ENCODE assay signal across 8 cellular contexts in the genomic region with DNA sequence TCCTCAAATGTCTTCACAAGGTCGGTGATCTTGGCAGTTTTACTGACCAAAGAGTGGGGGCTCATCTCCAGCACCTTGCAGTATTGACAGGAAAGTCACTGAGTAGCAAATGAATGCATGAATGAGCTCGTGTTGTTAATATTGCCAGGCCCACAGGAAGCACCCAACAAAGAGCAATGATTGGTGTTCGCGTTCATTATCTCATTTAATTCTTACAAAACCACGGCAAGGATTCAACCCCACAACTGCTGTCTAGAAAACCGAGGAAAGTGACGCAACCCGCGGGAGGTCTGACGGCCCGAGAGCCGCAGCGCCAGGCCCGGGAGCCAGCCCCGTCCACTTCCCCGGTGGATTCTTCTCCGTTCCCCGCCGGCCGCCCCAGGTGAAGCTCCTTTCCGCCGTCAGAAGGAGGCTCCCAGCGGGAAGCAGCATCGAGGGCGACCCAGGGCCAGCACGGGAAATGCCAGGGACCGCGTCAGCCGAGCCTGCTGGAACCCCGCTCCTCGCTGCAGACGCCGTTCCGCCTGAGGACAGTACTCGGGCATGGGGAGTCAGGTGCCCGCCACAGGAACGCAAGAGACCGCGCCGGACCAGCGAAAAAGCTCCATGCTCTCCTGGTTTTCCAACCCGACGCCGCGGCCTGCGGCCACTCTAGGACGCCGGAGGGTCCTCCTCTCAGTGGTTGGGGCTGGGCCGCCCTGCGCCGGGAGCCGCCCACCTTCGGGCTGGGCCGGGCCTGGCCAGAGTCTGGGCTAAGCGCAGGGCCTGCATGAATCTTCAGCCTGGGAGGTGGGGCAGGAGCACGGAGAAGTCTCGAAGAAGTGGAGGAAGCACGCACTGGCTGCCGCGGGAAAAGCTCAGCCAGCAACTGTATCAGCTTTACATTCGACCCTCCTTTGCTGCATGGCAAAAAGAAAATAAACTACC. TPM values are rescaled to one million over a fixed set of nuclear protein-coding genes. Genes with fewer than 3 reads are reported as not detected.
DNase-seq lines count a peak whose midpoint lies in the region; ATAC-seq, FAIRE-seq and TF ChIP-seq lines count a peak whose summit lies in the region.

No MANE protein-coding gene starts in this region.

- FAIRE-seq in endothelial cell of umbilical vein (lab: Jason Lieb, UNC), result peak; percentile 82

- peak; percentile 67 for ATAC-seq in GM21360 (IDR thresholded peaks at IDR 0.05; ENCODE audit: unreplicated experiment)
- ATAC-seq in stimulated activated memory B cell treated with anti-CD40 and anti-IgM and Interleukin-4, amounts not matched to agents 10 μg/mL and 1 μg/mL and 100 μg/mL, for 72 hours, result peak; percentile 94

- TF ChIP-seq POLR2A in endothelial cell of umbilical vein (IDR thresholded peaks at IDR 0.05; ENCODE audit: low read depth, low read length), result peak; percentile 92

- CTCF ChIA-PET in endothelial cell of umbilical vein (lab: Charles Lee), result interaction anchor here (0.7 to 2.5 kb wide), 12 partner anchors 8 to 739 kb away, joined by 3 to 13 read pairs (median 4); no protein-coding TSS in a partner anchor

- H3K36me3 ChIP-seq in endothelial cell of umbilical vein (ENCODE audit: control insufficient read depth in 2 of 2, extremely low read depth in 1 of 2, insufficient read depth in 2 of 2, low read length in 2 of 2) (no peaks in the 10 kb centered on the region), mesodermal cell (ENCODE audit: control insufficient read depth, insufficient read depth, low read length) (no peaks in the 10 kb centered on the region)

- no peaks in the 10 kb centered on the region for H4K20me1 ChIP-seq in endothelial cell of umbilical vein (replicated peaks; ENCODE audit: control insufficient read depth, extremely low read depth, insufficient read depth, low read length)

- 2 to 4% methylated on average over 49 to 55 of the region's 61 CpGs for WGBS in mesodermal cell (ENCODE audit: insufficient coverage in 2 of 2), 2 experiments

- TF ChIP-seq CTCF in endothelial cell of umbilical vein (IDR thresholded peaks at IDR 0.05; ENCODE audit: extremely low read depth in 1 of 2, insufficient read depth in 1 of 2, low read depth in 1 of 2, low read length in 2 of 2), result no peak

- H3K9me1 ChIP-seq in endothelial cell of umbilical vein (replicated peaks; ENCODE audit: control insufficient read depth, extremely low read depth, insufficient read depth, low read length), result no peaks in the 10 kb centered on the region

- H3K9ac ChIP-seq in endothelial cell of umbilical vein (replicated peaks; ENCODE audit: extremely low read depth, insufficient read depth, low read length), result peak overlapping the region; percentile 82

- no peaks in the 10 kb centered on the region for H3K9me3 Mint-ChIP-seq in stimulated activated memory B cell treated with anti-CD40 and anti-IgM and Interleukin-4, amounts not matched to agents 10 μg/mL and 1 μg/mL and 100 μg/mL, for 72 hours

- H3K4me1 ChIP-seq in endothelial cell of umbilical vein (ENCODE audit: control insufficient read depth, extremely low read depth, insufficient read depth, low read length), result peaks cover 23% of the 10 kb centered on the region
- peaks cover 5% of the 10 kb centered on the region for H3K4me1 ChIP-seq in mesodermal cell (ENCODE audit: control insufficient read depth, insufficient read depth, low read length, poor library complexity, severe bottlenecking)

- H3K4me2 ChIP-seq in endothelial cell of umbilical vein (ENCODE audit: insufficient read depth, low read length), result peak overlapping the region; percentile 85

- POLR2A ChIA-PET in endothelial cell of umbilical vein (lab: Charles Lee), result interaction anchor here (0.7 to 2.0 kb wide), 6 partner anchors 20 to 378 kb away, joined by 3 to 17 read pairs (median 3); a partner anchor contains a TSS

- BruUV-seq in endothelial cell of umbilical vein (replicated peaks; lab: Mats Ljungman, UMichigan), result TSS peak; percentile 89

- peak overlapping the region; percentile 97 for H3K27ac Mint-ChIP-seq in stimulated activated memory B cell treated with anti-CD40 and anti-IgM and Interleukin-4, amounts not matched to agents 10 μg/mL and 1 μg/mL and 100 μg/mL, for 72 hours

- peak overlapping the region; percentile 80 for H3K4me3 Mint-ChIP-seq in stimulated activated memory B cell treated with anti-CD40 and anti-IgM and Interleukin-4, amounts not matched to agents 10 μg/mL and 1 μg/mL and 100 μg/mL, for 72 hours

- H3K27me3 ChIP-seq in endothelial cell of umbilical vein (ENCODE audit: control insufficient read depth in 2 of 2, insufficient read depth in 2 of 2, low read length in 2 of 2), result no peaks in the 10 kb centered on the region

- intact Hi-C loops in endothelial cell of umbilical vein (cut with micrococcal nuclease), result loop anchor here (1.0 to 2.0 kb wide), 4 partner anchors 20 to 682 kb away; no protein-coding TSS in a partner anchor

- DNase-seq in D341Med (ENCODE audit: low spot score) (peak; percentile 95), HPDE6-E6E7 (ENCODE audit: extremely low spot score) (peak; percentile 94), NOMO-1 treated with dmso at 0.1 percent for 144 hours (lab: John Stamatoyannopoulos, UW; ENCODE audit: unreplicated experiment) (peak; percentile 80), activated T-cell treated with anti-CD3 and anti-CD28 coated beads for 4 hours (peak; percentile 8), endothelial cell of umbilical vein (ENCODE audit: low read depth, low spot score) (peak; percentile 92)

- peaks cover 41% of the 10 kb centered on the region for H3K4me1 Mint-ChIP-seq in stimulated activated memory B cell treated with anti-CD40 and anti-IgM and Interleukin-4, amounts not matched to agents 10 μg/mL and 1 μg/mL and 100 μg/mL, for 72 hours

- dilution Hi-C loops in endothelial cell of umbilical vein (cut with MboI; ENCODE audit: extremely low pct_ligation_motif_present, low sequenced_read_pairs), result no loop called here

- H3K9me3 ChIP-seq in endothelial cell of umbilical vein (replicated peaks; ENCODE audit: control insufficient read depth, insufficient read depth, low read length) (no peaks in the 10 kb centered on the region), mesodermal cell (ENCODE audit: control insufficient read depth, low read length) (no peaks in the 10 kb centered on the region)

- no peaks in the 10 kb centered on the region for H3K27me3 Mint-ChIP-seq in stimulated activated memory B cell treated with anti-CD40 and anti-IgM and Interleukin-4, amounts not matched to agents 10 μg/mL and 1 μg/mL and 100 μg/mL, for 72 hours

- H3K36me3 Mint-ChIP-seq in stimulated activated memory B cell treated with anti-CD40 and anti-IgM and Interleukin-4, amounts not matched to agents 10 μg/mL and 1 μg/mL and 100 μg/mL, for 72 hours, result no peaks in the 10 kb centered on the region

- peak overlapping the region; percentile 97 for H2AFZ ChIP-seq in endothelial cell of umbilical vein (ENCODE audit: low read depth, low read length)

- H3K27ac ChIP-seq in endothelial cell of umbilical vein (ENCODE audit: insufficient read depth, low read depth, low read length), result peak overlapping the region; percentile 68
- H3K27ac ChIP-seq in mesodermal cell (ENCODE audit: low read depth, low read length, severe bottlenecking), result peak overlapping the region; percentile 86

- H3K79me2 ChIP-seq in endothelial cell of umbilical vein (ENCODE audit: control insufficient read depth, insufficient read depth, low read length), result no peaks in the 10 kb centered on the region

- peak overlapping the region; percentile 54 to 84 (median 71) for H3K4me3 ChIP-seq in endothelial cell of umbilical vein (replicated peaks in 1 of 3; ENCODE audit: insufficient read depth in 1 of 3, low read depth in 1 of 3, low read length in 3 of 3)
- peak overlapping the region; percentile 59 for H3K4me3 ChIP-seq in mesodermal cell (ENCODE audit: extremely low read depth, insufficient read depth, low read length, poor library complexity, severe bottlenecking)

TF ChIP-seq in endothelial cell of umbilical vein, 7 proteins besides CTCF, POLR2A, EP300 and RAD21:
- TF ChIP-seq JUN (IDR thresholded peaks at IDR 0.05; ENCODE audit: borderline replicate concordance, insufficient read depth, insufficient read length, low read depth) (no peak), POLR2AphosphoS5 (IDR thresholded peaks at IDR 0.05; ENCODE audit: insufficient read depth, low read depth, low read length) (peak; percentile 89), FOS (IDR thresholded peaks at IDR 0.05; ENCODE audit: borderline replicate concordance, insufficient read depth, low read length) (no peak), GATA2 (IDR thresholded peaks at IDR 0.05; ENCODE audit: insufficient read depth, insufficient read length, low read depth, low read length) (no peak), MYC (IDR thresholded peaks at IDR 0.05; ENCODE audit: low read depth, low read length) (no peak), EZH2 (IDR thresholded peaks at IDR 0.05; ENCODE audit: borderline replicate concordance, low read depth, low read length, severe bottlenecking) (no peak)
- TF ChIP-seq, protein P1, sequence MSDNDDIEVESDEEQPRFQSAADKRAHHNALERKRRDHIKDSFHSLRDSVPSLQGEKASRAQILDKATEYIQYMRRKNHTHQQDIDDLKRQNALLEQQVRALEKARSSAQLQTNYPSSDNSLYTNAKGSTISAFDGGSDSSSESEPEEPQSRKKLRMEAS (IDR thresholded peaks at IDR 0.05; ENCODE audit: insufficient read depth, insufficient read length), result peak; percentile 39

RNA-seq across cellular contexts. Expression of a gene that starts 19.8 kb away (rescaled TPM):
- 22.8 and 27.5 TPM in 2 replicates for total RNA-seq in endothelial cell of umbilical vein
- polyA plus RNA-seq in endothelial cell of umbilical vein, result 1.7 and 2.3 TPM in 2 replicates
- 2.6 and 2.7 TPM in 2 replicates for polyA plus RNA-seq in endothelial cell of umbilical vein (2011; cell fraction: cytosol; rRNA removed)
- polyA plus RNA-seq in endothelial cell of umbilical vein (2011; cell fraction: nucleus; rRNA removed), result 11.0 and 12.3 TPM in 2 replicates
- polyA plus RNA-seq in endothelial cell of umbilical vein (2012), result 5.8 and 13.9 TPM in 2 replicates
- polyA minus RNA-seq in endothelial cell of umbilical vein, result 20.5 and 23.7 TPM in 2 replicates
- polyA minus RNA-seq in endothelial cell of umbilical vein (2011; cell fraction: cytosol; rRNA and poly(A)+ RNA removed), result 20.1 TPM
- 67.1 and 88.0 TPM in 2 replicates for polyA minus RNA-seq in endothelial cell of umbilical vein (2011; cell fraction: nucleus; rRNA and poly(A)+ RNA removed)
- polyA plus RNA-seq in mesodermal cell (2013, experiment 1 of 2), result 10.2 TPM
- 12.3 TPM for polyA plus RNA-seq in mesodermal cell (2013, experiment 2 of 2)

Comparison
In these comparisons a context has a peak if more than half of its experiments do, and no peak if none do; other contexts are left out.
1. Peak in every context shown above with its lines: DNase-seq, ATAC-seq, H3K4me3 ChIP-seq and H3K27ac ChIP-seq.
2. DNase-seq: peak in every context shown above with its lines; median percentile 95 in D341Med; 94 in HPDE6-E6E7; 92 in endothelial cell of umbilical vein; 80 in NOMO-1 treated with dmso at 0.1 percent for 144 hours; 8 in activated T-cell treated with anti-CD3 and anti-CD28 coated beads for 4 hours.